In genomic region chr3:128950223-128950938, GRCh38 we compare ENCODE assay signal across 8 cellular contexts. TPM values are rescaled to one million over a fixed set of nuclear protein-coding genes. Genes with fewer than 3 reads are reported as not detected.
DNase-seq lines count a peak whose midpoint lies in the region; ATAC-seq, FAIRE-seq and TF ChIP-seq lines count a peak whose summit lies in the region.

No MANE protein-coding gene starts in this region.

- H3K9ac ChIP-seq in H9 (ENCODE audit: extremely low read depth, insufficient read length, low read length), result no peak overlapping the region

- H2BK5ac ChIP-seq in H9 (ENCODE audit: insufficient read length, low read length), result no peak overlapping the region

- no peak overlapping the region for H2BK20ac ChIP-seq in H9 (ENCODE audit: low read depth, low read length, poor library complexity, severe bottlenecking)

- H2BK15ac ChIP-seq in H9 (ENCODE audit: low read depth, low read length), result no peak overlapping the region

- no peaks in the 10 kb centered on the region for H4K20me1 ChIP-seq in H9 (ENCODE audit: control insufficient read depth, insufficient read depth, insufficient read length)

- no peak overlapping the region for H3K27ac ChIP-seq in H9 (ENCODE audit: insufficient read length, low read depth, low read length)
- H3K27ac ChIP-seq in SJCRH30, result no peak overlapping the region
- no peak overlapping the region for H3K27ac ChIP-seq in upper lobe of right lung

- H3K9me3 ChIP-seq in H9 (ENCODE audit: control insufficient read depth, low read depth, low read length) (no peaks in the 10 kb centered on the region), SJCRH30 (replicated peaks) (no peaks in the 10 kb centered on the region), upper lobe of right lung (no peaks in the 10 kb centered on the region)

- ATAC-seq in upper lobe of right lung (peak; percentile 24), GM21390 (IDR thresholded peaks at IDR 0.05; ENCODE audit: unreplicated experiment) (no peak), GM21528 (IDR thresholded peaks at IDR 0.05; ENCODE audit: low FRiP score, unreplicated experiment) (no peak)

- no peak overlapping the region for H4K91ac ChIP-seq in H9 (ENCODE audit: insufficient read length, low read depth, low read length)

- H3K79me2 ChIP-seq in H9 (ENCODE audit: insufficient read depth, low read length), result no peaks in the 10 kb centered on the region

- H3K23me2 ChIP-seq in H9 (ENCODE audit: insufficient read length, low read depth, low read length, poor library complexity, severe bottlenecking), result no peaks in the 10 kb centered on the region

- no peak overlapping the region for H2AK5ac ChIP-seq in H9 (ENCODE audit: insufficient read length, low read length)

- H3K4me3 Mint-ChIP-seq in H9, result no peak overlapping the region

- H3K14ac ChIP-seq in H9 (ENCODE audit: insufficient read depth, low read length), result no peak overlapping the region

- no peak for FAIRE-seq in frontal cortex (lab: Jason Lieb, UNC)

- H3K27me3 ChIP-seq in H9 (ENCODE audit: insufficient read depth, low read length) (no peaks in the 10 kb centered on the region), SJCRH30 (no peaks in the 10 kb centered on the region; the same call in 1 of the 2 replicates), upper lobe of right lung (no peaks in the 10 kb centered on the region)

- H3K9me3 Mint-ChIP-seq in H9, result peaks cover 11 to 12% of the 10 kb centered on the region in 2 experiments

- WGBS in H9 (ENCODE audit: extremely low coverage, insufficient read length, low lambda C conversion rate), result no CpG with 5 or more reads among the region's 15 CpGs

- H3K4ac ChIP-seq in H9 (ENCODE audit: low read depth, low read length), result no peak overlapping the region

- DNase-seq in Ammon's horn (ENCODE audit: low spot score), result peak; percentile 42
- DNase-seq in H9, result peak; percentile 60
- DNase-seq in SJCRH30, result peak; percentile 48 to 56
- peak; percentile 35 to 44 for DNase-seq in frontal cortex (ENCODE audit: low spot score in 2 of 2)
- no peak for DNase-seq in upper lobe of right lung
- DNase-seq in putamen (ENCODE audit: low spot score), result no peak

- intact Hi-C loops in upper lobe of right lung (cut with DNase I), result no loop called here

- H4K8ac ChIP-seq in H9 (replicated peaks; ENCODE audit: insufficient read length, low read depth, low read length), result no peak overlapping the region

- H2BK12ac ChIP-seq in H9 (ENCODE audit: insufficient read length, low read depth, low read length), result no peak overlapping the region

- peak overlapping the region in 1 of 3 experiments; percentile 19; a peak in 1 of 7 replicates for H3K27ac Mint-ChIP-seq in H9

- H3K4me2 ChIP-seq in H9 (ENCODE audit: insufficient read depth, insufficient read length, low read length), result no peak overlapping the region

- no peak overlapping the region for H2AFZ ChIP-seq in H9 (ENCODE audit: low read length)

- H3K36me3 ChIP-seq in SJCRH30 (no peaks in the 10 kb centered on the region), upper lobe of right lung (no peaks in the 10 kb centered on the region)

- no peaks in the 10 kb centered on the region for H3K79me1 ChIP-seq in H9 (ENCODE audit: insufficient read depth, low read depth, low read length, poor library complexity, severe bottlenecking)

- no peak overlapping the region for H3K23ac ChIP-seq in H9 (ENCODE audit: insufficient read length, low read depth, low read length)

- H3K4me3 ChIP-seq in SJCRH30, result no peak overlapping the region
- H3K4me3 ChIP-seq in upper lobe of right lung, result no peak overlapping the region

- H3K4me1 ChIP-seq in H9 (ENCODE audit: insufficient read depth, low read length), result no peaks in the 10 kb centered on the region
- no peaks in the 10 kb centered on the region for H3K4me1 ChIP-seq in SJCRH30
- no peaks in the 10 kb centered on the region for H3K4me1 ChIP-seq in upper lobe of right lung

- no peak overlapping the region for H4K5ac ChIP-seq in H9 (ENCODE audit: insufficient read length, low read depth, low read length)

- H3K56ac ChIP-seq in H9 (ENCODE audit: insufficient read length, low read depth, low read length), result no peak overlapping the region

- H3K27me3 Mint-ChIP-seq in H9 (ENCODE audit: low read depth), result peaks cover 5% of the 10 kb centered on the region

- 0 out of 3 replicates have a peak, but pooled peaks have one; percentile 30 for TF ChIP-seq CTCF in H9 (conservative IDR thresholded peaks at IDR 0.05)
- TF ChIP-seq CTCF in upper lobe of right lung (IDR thresholded peaks at IDR 0.05), result no peak

- H3K36me3 Mint-ChIP-seq in H9 (ENCODE audit: insufficient read depth in 1 of 3, low read depth in 3 of 3), result peaks cover 3 to 7% (median 4%) of the 10 kb centered on the region in 3 experiments; a peak in 5 of 7 replicates

- H2BK120ac ChIP-seq in H9 (ENCODE audit: low read depth, low read length, poor library complexity, severe bottlenecking), result no peak overlapping the region

- H3T11ph ChIP-seq in H9 (ENCODE audit: low read length), result no peak overlapping the region

- no peak overlapping the region for H3K18ac ChIP-seq in H9 (ENCODE audit: insufficient read length, low read depth, low read length)

- H3K4me1 Mint-ChIP-seq in H9, result no peaks in the 10 kb centered on the region

RNA-seq across cellular contexts. Expression of gene CFAP92, which starts 43.5 kb away (rescaled TPM):
- total RNA-seq in H9 (2021) (0.92 and 1.2 TPM in 2 replicates), frontal cortex (1.6 TPM), upper lobe of right lung (1.9 TPM)
- total RNA-seq in SJCRH30 (2014; rRNA removed; shearing (Covaris generic)), result 0.12 TPM in 1 of 2 replicates, not detected in the other

RNA-seq across cellular contexts. Expression of gene EFCC1, which starts 50.7 kb away (rescaled TPM):
- 0.09 TPM in 1 of 2 replicates, not detected in the other for total RNA-seq in H9 (2021)
- 0.05 and 0.08 TPM in 2 replicates for total RNA-seq in SJCRH30 (2014; rRNA removed; shearing (Covaris generic))
- 0.41 TPM for total RNA-seq in frontal cortex
- total RNA-seq in upper lobe of right lung, result 17.2 TPM

Comparison
In these comparisons a context has a peak if more than half of its experiments do, and no peak if none do; other contexts are left out.
1. DNase-seq: peak in Ammon's horn (single experiment), H9 (single experiment), SJCRH30 (2 of 2) and frontal cortex (2 of 2); none in upper lobe of right lung (single experiment) and putamen (single experiment).
2. RNA of gene EFCC1, which starts 50.7 kb away (total RNA-seq): 17.2 TPM in upper lobe of right lung (single experiment); 0.41 TPM in frontal cortex (single experiment), 0.09 TPM in H9 and 0.05 to 0.08 TPM in SJCRH30; every median in the first group is over 10 times any median in the second.